ENCODE assay signal across 32 cellular contexts in the genomic region with DNA sequence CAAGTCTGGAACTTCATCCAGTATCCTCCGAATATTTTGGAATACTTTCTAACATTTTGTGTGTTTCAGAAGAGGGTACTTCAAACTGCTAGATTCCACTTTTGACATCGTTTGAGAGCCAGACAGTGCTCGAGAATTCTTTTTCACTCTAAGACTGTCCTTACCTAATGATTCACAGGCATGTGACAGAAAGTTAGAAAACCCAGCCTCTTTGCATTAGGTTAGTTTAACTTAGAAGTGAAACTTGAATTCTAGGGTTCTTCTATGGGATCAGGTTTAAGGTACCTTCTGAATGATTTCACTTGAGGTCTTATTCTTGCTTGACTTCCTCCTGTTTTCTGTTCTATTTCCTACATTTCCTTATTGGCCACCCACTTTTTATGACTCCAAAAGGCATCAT.
"Had no signal": no experiment of that assay in that cellular context is flagged by ENCODE, and none has a peak within 500 bp of the region (broad histone marks: within the 10 kb centered on the region; RNA-seq: fewer than 3 reads in every experiment).

No MANE protein-coding gene starts in this region.

- H3K36me3 ChIP-seq: adrenal gland, breast epithelium had no signal

- H2AFZ ChIP-seq: PC-9 had no signal

- H3K4me3 Mint-ChIP-seq: activated B cell treated with CpG ODN at 0.5 μM for 24 hours; activated CD4-positive, alpha-beta memory T cell treated with anti-CD3 and anti-CD28 coated beads for 36 hours; activated naive CD4-positive, alpha-beta T cell treated with anti-CD3 and anti-CD28 coated beads for 36 hours; activated T-cell treated with anti-CD3 and anti-CD28 coated beads, Interleukin-2, amount 50 U/mL, for 4 hours; activated T-helper 1 cell treated with anti-CD3 and anti-CD28 coated beads, Interleukin-12 subunit alpha, Interleukin-12 subunit beta, Interleukin-2, Interleukin-4 antibody, amounts not matched to agents 30 ng/mL and 10 ng/mL and 1 ng/mL, durations not matched to agents 14 hours and 24 hours and 36 hours had no signal

- ATAC-seq: activated naive CD4-positive, alpha-beta T cell treated with anti-CD3 and anti-CD28 coated beads, Interleukin-2, amount 50 U/mL, for 72 hours; activated T-cell treated with anti-CD3 and anti-CD28 coated beads, Interleukin-2, amount 50 U/mL, for 4 hours; body of pancreas; Right ventricle myocardium inferior; SK-N-SH treated with all-trans-retinoic acid at 6 μM for 48 hours had no signal

- H3K27ac Mint-ChIP-seq: activated B cell treated with CpG ODN at 0.5 μM for 24 hours; activated CD4-positive, alpha-beta memory T cell treated with anti-CD3 and anti-CD28 coated beads for 36 hours; activated naive CD4-positive, alpha-beta T cell treated with anti-CD3 and anti-CD28 coated beads for 36 hours; activated naive CD4-positive, alpha-beta T cell treated with anti-CD3 and anti-CD28 coated beads, Interleukin-2, amount 50 U/mL, for 72 hours; activated T-helper 1 cell treated with anti-CD3 and anti-CD28 coated beads, Interleukin-12 subunit alpha, Interleukin-12 subunit beta, Interleukin-2, Interleukin-4 antibody, amounts not matched to agents 30 ng/mL and 10 ng/mL and 1 ng/mL, durations not matched to agents 14 hours and 24 hours and 36 hours had no signal

- H3K9me3 Mint-ChIP-seq: activated naive CD4-positive, alpha-beta T cell treated with anti-CD3 and anti-CD28 coated beads, Interleukin-2, amount 50 U/mL, for 72 hours; activated T-cell treated with anti-CD3 and anti-CD28 coated beads, Interleukin-2, amount 50 U/mL, for 4 hours; activated T-helper 1 cell treated with anti-CD3 and anti-CD28 coated beads, Interleukin-12 subunit alpha, Interleukin-12 subunit beta, Interleukin-2, Interleukin-4 antibody, amounts not matched to agents 30 ng/mL and 10 ng/mL and 1 ng/mL, durations not matched to agents 14 hours and 24 hours and 36 hours had no signal

- H3K4me1 ChIP-seq: adrenal gland, body of pancreas, breast epithelium had no signal

- H3K27me3 ChIP-seq: adrenal gland, body of pancreas, breast epithelium had no signal

- H3K9me3 ChIP-seq: adrenal gland, body of pancreas, breast epithelium had no signal

- H3K27ac ChIP-seq: adrenal gland, body of pancreas, breast epithelium, PC-9, RWPE1, VCaP had no signal

- H3K27me3 Mint-ChIP-seq: activated B cell treated with CpG ODN at 0.5 μM for 24 hours; activated CD4-positive, alpha-beta memory T cell treated with anti-CD3 and anti-CD28 coated beads for 36 hours had no signal

- H3K4me1 Mint-ChIP-seq: activated B cell treated with CpG ODN at 0.5 μM for 24 hours had no signal

- H3K4me3 ChIP-seq: adrenal gland, body of pancreas, breast epithelium, PC-9 had no signal

- DNase-seq: activated B cell treated with CpG ODN at 0.5 μM for 24 hours; activated CD4-positive, alpha-beta memory T cell treated with anti-CD3 and anti-CD28 coated beads for 36 hours; activated CD4-positive, alpha-beta T cell treated with anti-CD3 and anti-CD28 coated beads for 4 hours; activated CD4-positive, alpha-beta T cell treated with anti-CD3 and anti-CD28 coated beads, Interleukin-2, amount 50 U/mL, for 1 hour; activated CD4-positive, CD25-positive, alpha-beta regulatory T cell treated with anti-CD3 and anti-CD28 coated beads, Interleukin-2, amount 50 U/mL, for 72 hours; activated CD8-positive, alpha-beta memory T cell treated with anti-CD3 and anti-CD28 coated beads, Interleukin-2, amount 50 U/mL, for 4 hours; activated gamma-delta T cell treated with Interleukin-2 at 50 U/mL for 16 hours; activated naive CD4-positive, alpha-beta T cell treated with anti-CD3 and anti-CD28 coated beads for 36 hours; activated T-cell treated with anti-CD3 and anti-CD28 coated beads for 4 hours; activated T-cell treated with anti-CD3 and anti-CD28 coated beads, Interleukin-2, amount 50 U/mL, for 4 hours; adrenal gland; body of pancreas; NCI-H1105; NCI-H1417 treated with DMSO at 0.1 percent for 48 hours; NCI-H187 treated with DMSO at 0.1 percent for 48 hours; NCI-H2081; NCI-H345; NCI-H524 treated with DMSO at 0.1 percent for 48 hours; NK-92 treated with Interleukin-12 subunit alpha and Interleukin-12 subunit beta, amount 100 ng/mL, for 24 hours; PC-9; SIG-M5; SW 1271; T-helper 1 cell; T-helper 2 cell; T-helper 9 cell had no signal

- H3K4me2 ChIP-seq: PC-9 had no signal
